In genomic region chr5:163437011-163437308, GRCh38 we compare ENCODE assay signal across 1 cellular context.
TF ChIP-seq lines count a peak whose summit lies in the region.

No MANE protein-coding gene starts in this region.

TF ChIP-seq in K562, 482 proteins besides CTCF, POLR2A, EP300 and RAD21 (continued from another document and continues in another):
- TF ChIP-seq PRDM10 (IDR thresholded peaks at IDR 0.05; ENCODE audit: partially characterized antibody) (peak; percentile 81), ZNF146 (CRISPR knock-in tag; IDR thresholded peaks at IDR 0.05; ENCODE audit: unreplicated experiment) (no peak), HDAC6 (IDR thresholded peaks at IDR 0.05; ENCODE audit: low read depth, low read length) (no peak), RUNX1 (IDR thresholded peaks at IDR 0.05; ENCODE audit: low read depth) (no peak), CBX3 (IDR thresholded peaks at IDR 0.05; ENCODE audit: borderline replicate concordance in 1 of 2, low read length in 2 of 2) (no peak), ZFP1 (CRISPR knock-in tag; IDR thresholded peaks at IDR 0.05) (no peak), ATF7 (IDR thresholded peaks at IDR 0.05) (no peak), PKNOX1 (IDR thresholded peaks at IDR 0.05) (no peak), SAP30 (IDR thresholded peaks at IDR 0.05; ENCODE audit: borderline replicate concordance, insufficient read depth, low read depth, low read length, poor library complexity, severe bottlenecking) (no peak), TRIM28 (IDR thresholded peaks at IDR 0.05) (no peak), BRCA1 (IDR thresholded peaks at IDR 0.05) (no peak), BRCA1 (CRISPR knock-in tag; IDR thresholded peaks at IDR 0.05) (no peak), NFXL1 (CRISPR knock-in tag; IDR thresholded peaks at IDR 0.05) (no peak), MECOM (CRISPR knock-in tag; IDR thresholded peaks at IDR 0.05) (no peak), ZNF274 (IDR thresholded peaks at IDR 0.05; ENCODE audit: borderline replicate concordance, low read depth, low read length) (no peak), FOXK1 (CRISPR knock-in tag; IDR thresholded peaks at IDR 0.05; ENCODE audit: borderline replicate concordance) (no peak), BACH1 (tag; IDR thresholded peaks at IDR 0.05) (no peak), TCF7 (IDR thresholded peaks at IDR 0.05; ENCODE audit: borderline replicate concordance) (no peak), CBFB (CRISPR knock-in tag; IDR thresholded peaks at IDR 0.05) (no peak), SMAD4 (CRISPR knock-in tag; conservative IDR thresholded peaks at IDR 0.05) (no peak), ZNF282 (CRISPR knock-in tag; IDR thresholded peaks at IDR 0.05) (no peak), DPF2 (IDR thresholded peaks at IDR 0.05) (0 out of 2 replicates have a peak, but pooled peaks have one; percentile 24), DMBX1 (CRISPR knock-in tag; IDR thresholded peaks at IDR 0.05; ENCODE audit: borderline replicate concordance) (no peak), CHD2 (IDR thresholded peaks at IDR 0.05; ENCODE audit: low read depth, low read length) (no peak), BRD4 (IDR thresholded peaks at IDR 0.05) (no peak), ZBTB33 (CRISPR knock-in tag; IDR thresholded peaks at IDR 0.05) (0 out of 2 replicates have a peak, but pooled peaks have one; percentile 38), KDM5B (IDR thresholded peaks at IDR 0.05; ENCODE audit: insufficient replicate concordance, low read depth, low read length) (peak; percentile 96), MEIS2 (IDR thresholded peaks at IDR 0.05; ENCODE audit: partially characterized antibody) (no peak), PRMT5 (CRISPR knock-in tag; IDR thresholded peaks at IDR 0.05) (no peak), PURB (CRISPR knock-in tag; IDR thresholded peaks at IDR 0.05; ENCODE audit: low read depth) (no peak), OTX1 (CRISPR knock-in tag; IDR thresholded peaks at IDR 0.05) (no peak), NKRF (IDR thresholded peaks at IDR 0.05; ENCODE audit: borderline replicate concordance) (no peak), ZEB2 (IDR thresholded peaks at IDR 0.05) (no peak; the same call in 1 of the 2 replicates), MAZ (CRISPR knock-in tag; conservative IDR thresholded peaks at IDR 0.05 in 1 of 2, IDR thresholded peaks at IDR 0.05 in 1 of 2) (no peak), GTF2A2 (tag; IDR thresholded peaks at IDR 0.05) (no peak), PML (IDR thresholded peaks at IDR 0.05; ENCODE audit: low read length) (peak; percentile 82; the same call in 1 of the 2 replicates), ZNF316 (IDR thresholded peaks at IDR 0.05) (no peak), ZBTB12 (CRISPR knock-in tag; IDR thresholded peaks at IDR 0.05) (no peak), CHCHD3 (CRISPR knock-in tag; IDR thresholded peaks at IDR 0.05) (0 out of 2 replicates have a peak, but pooled peaks have one; percentile 42), DACH1 (IDR thresholded peaks at IDR 0.05; ENCODE audit: partially characterized antibody) (no peak), MIER1 (IDR thresholded peaks at IDR 0.05; ENCODE audit: low read depth) (no peak), ZNF766 (CRISPR knock-in tag; conservative IDR thresholded peaks at IDR 0.05) (0 out of 2 replicates have a peak, but pooled peaks have one; percentile 49), RBM39 (optimal IDR thresholded peaks at IDR 0.05; ENCODE audit: low read depth, low read length) (no peak), SMARCC2 (IDR thresholded peaks at IDR 0.05; ENCODE audit: low read depth) (no peak)
- TF ChIP-seq, protein P1, sequence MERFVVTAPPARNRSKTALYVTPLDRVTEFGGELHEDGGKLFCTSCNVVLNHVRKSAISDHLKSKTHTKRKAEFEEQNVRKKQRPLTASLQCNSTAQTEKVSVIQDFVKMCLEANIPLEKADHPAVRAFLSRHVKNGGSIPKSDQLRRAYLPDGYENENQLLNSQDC (CRISPR knock-in tag; IDR thresholded peaks at IDR 0.05): 0 out of 2 replicates have a peak, but pooled peaks have one; percentile 37
- TF ChIP-seq, protein P2, sequence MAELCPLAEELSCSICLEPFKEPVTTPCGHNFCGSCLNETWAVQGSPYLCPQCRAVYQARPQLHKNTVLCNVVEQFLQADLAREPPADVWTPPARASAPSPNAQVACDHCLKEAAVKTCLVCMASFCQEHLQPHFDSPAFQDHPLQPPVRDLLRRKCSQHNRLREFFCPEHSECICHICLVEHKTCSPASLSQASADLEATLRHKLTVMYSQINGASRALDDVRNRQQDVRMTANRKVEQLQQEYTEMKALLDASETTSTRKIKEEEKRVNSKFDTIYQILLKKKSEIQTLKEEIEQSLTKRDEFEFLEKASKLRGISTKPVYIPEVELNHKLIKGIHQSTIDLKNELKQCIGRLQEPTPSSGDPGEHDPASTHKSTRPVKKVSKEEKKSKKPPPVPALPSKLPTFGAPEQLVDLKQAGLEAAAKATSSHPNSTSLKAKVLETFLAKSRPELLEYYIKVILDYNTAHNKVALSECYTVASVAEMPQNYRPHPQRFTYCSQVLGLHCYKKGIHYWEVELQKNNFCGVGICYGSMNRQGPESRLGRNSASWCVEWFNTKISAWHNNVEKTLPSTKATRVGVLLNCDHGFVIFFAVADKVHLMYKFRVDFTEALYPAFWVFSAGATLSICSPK (IDR thresholded peaks at IDR 0.05; ENCODE audit: borderline replicate concordance): no peak
- TF ChIP-seq, protein P3, sequence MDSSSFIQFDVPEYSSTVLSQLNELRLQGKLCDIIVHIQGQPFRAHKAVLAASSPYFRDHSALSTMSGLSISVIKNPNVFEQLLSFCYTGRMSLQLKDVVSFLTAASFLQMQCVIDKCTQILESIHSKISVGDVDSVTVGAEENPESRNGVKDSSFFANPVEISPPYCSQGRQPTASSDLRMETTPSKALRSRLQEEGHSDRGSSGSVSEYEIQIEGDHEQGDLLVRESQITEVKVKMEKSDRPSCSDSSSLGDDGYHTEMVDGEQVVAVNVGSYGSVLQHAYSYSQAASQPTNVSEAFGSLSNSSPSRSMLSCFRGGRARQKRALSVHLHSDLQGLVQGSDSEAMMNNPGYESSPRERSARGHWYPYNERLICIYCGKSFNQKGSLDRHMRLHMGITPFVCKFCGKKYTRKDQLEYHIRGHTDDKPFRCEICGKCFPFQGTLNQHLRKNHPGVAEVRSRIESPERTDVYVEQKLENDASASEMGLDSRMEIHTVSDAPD (CRISPR knock-in tag; IDR thresholded peaks at IDR 0.05): no peak
